Comparison of ENCODE assay signal across 22 cellular contexts in genomic region chr11:35964846-35965245, GRCh38. TPM values are rescaled to one million over a fixed set of nuclear protein-coding genes. Genes with fewer than 3 reads are reported as not detected.
"Had no signal": no experiment of that assay in that cellular context is flagged by ENCODE, and none has a peak within 500 bp of the region (broad histone marks: within the 10 kb centered on the region; RNA-seq: fewer than 3 reads in every experiment).

No MANE protein-coding gene starts in this region.

- H3K4me1 ChIP-seq: foreskin keratinocyte, parathyroid adenoma, uterus had no signal

- H3K36me3 ChIP-seq: stomach, suprapubic skin, transverse colon, uterus had no signal

- H3K4me3 ChIP-seq: stomach, suprapubic skin, transverse colon, uterus had no signal

- H3K27ac ChIP-seq: epithelial cell of prostate, foreskin keratinocyte, parathyroid adenoma, stomach, suprapubic skin, transverse colon, uterus had no signal

- H2AFZ ChIP-seq: parathyroid adenoma had no signal

- H3K9ac ChIP-seq: parathyroid adenoma had no signal

- H3K79me2 ChIP-seq: parathyroid adenoma had no signal

- H3K27me3 ChIP-seq: foreskin keratinocyte, stomach, suprapubic skin, transverse colon, uterus had no signal

- DNase-seq: activated B cell treated with CpG ODN at 0.5 μM for 24 hours; activated CD4-positive, alpha-beta memory T cell treated with anti-CD3 and anti-CD28 coated beads for 36 hours; activated CD4-positive, alpha-beta T cell treated with anti-CD3 and anti-CD28 coated beads for 36 hours; activated naive CD4-positive, alpha-beta T cell treated with Interleukin-2 at 50 U/mL for 16 hours; activated naive CD8-positive, alpha-beta T cell treated with anti-CD3 and anti-CD28 coated beads for 36 hours; activated T-cell treated with anti-CD3 and anti-CD28 coated beads, Interleukin-2, amount 50 U/mL, for 48 hours; central memory CD4-positive, alpha-beta T cell; effector memory CD8-positive, alpha-beta T cell; foreskin keratinocyte; kidney; nucleus accumbens; small intestine; stimulated activated CD4-positive, alpha-beta T cell treated with anti-CD3 and anti-CD28 coated beads, Interleukin-2, amount 100 ng/mL, for 24 hours; stomach; T1000; transverse colon; uterus had no signal

- FAIRE-seq: astrocyte, kidney, small intestine had no signal

- ATAC-seq: activated CD4-positive, alpha-beta T cell treated with anti-CD3 and anti-CD28 coated beads for 36 hours; effector memory CD8-positive, alpha-beta T cell; foreskin keratinocyte; stimulated activated memory B cell treated with anti-CD40 and anti-IgM and Interleukin-4, amounts not matched to agents 10 μg/mL and 1 μg/mL and 100 μg/mL, for 72 hours had no signal

- H3K9me3 ChIP-seq: stomach, suprapubic skin, transverse colon, uterus had no signal

RNA-seq across cellular contexts. Expression of gene LDLRAD3, which starts 21.0 kb away (rescaled TPM):
- total RNA-seq: activated B cell treated with CpG ODN at 0.5 μM for 24 hours had no signal
